ENCODE assay signal across 8 cellular contexts in genomic region chr7:151081170-151082101, GRCh38. TPM values are rescaled to one million over a fixed set of nuclear protein-coding genes. Genes with fewer than 3 reads are reported as not detected.
DNase-seq lines count a peak whose midpoint lies in the region; ATAC-seq and TF ChIP-seq lines count a peak whose summit lies in the region.

No MANE protein-coding gene starts in this region.

- TF ChIP-seq CTCF in colonic mucosa (IDR thresholded peaks at IDR 0.05) (no peak), mesothelial cell of epicardium (IDR thresholded peaks at IDR 0.05; ENCODE audit: unreplicated experiment) (no peak)

- H3K9ac ChIP-seq in ES-I3 (ENCODE audit: low read depth, low read length), result peak overlapping the region; percentile 96
- H3K9ac ChIP-seq in colonic mucosa (ENCODE audit: low read depth in 2 of 2, low read length in 2 of 2), result peak overlapping the region; percentile 82 to 85

- ATAC-seq in HG03378 (IDR thresholded peaks at IDR 0.05; ENCODE audit: unreplicated experiment) (no peak), HG02798 (IDR thresholded peaks at IDR 0.05; ENCODE audit: poor library complexity, unreplicated experiment) (no peak)

- H3K4me3 Mint-ChIP-seq in mesothelial cell of epicardium, result peak overlapping the region; percentile 72

- H3K36me3 Mint-ChIP-seq in mesothelial cell of epicardium, result no peaks in the 10 kb centered on the region

- H3K36me3 ChIP-seq in ES-I3 (ENCODE audit: insufficient read depth, low read length), result no peaks in the 10 kb centered on the region
- H3K36me3 ChIP-seq in colonic mucosa, result no peaks in the 10 kb centered on the region

- peaks cover 22% of the 10 kb centered on the region for H3K4me1 ChIP-seq in ES-I3 (ENCODE audit: insufficient read depth, low read length)
- peaks cover 22% of the 10 kb centered on the region for H3K4me1 ChIP-seq in colonic mucosa

- H3K27ac Mint-ChIP-seq in mesothelial cell of epicardium, result peak overlapping the region; percentile 61

- no peaks in the 10 kb centered on the region for H3K27me3 ChIP-seq in colonic mucosa

- no peaks in the 10 kb centered on the region for H3K27me3 Mint-ChIP-seq in mesothelial cell of epicardium (ENCODE audit: low read depth)

- H3K9me3 Mint-ChIP-seq in mesothelial cell of epicardium, result no peaks in the 10 kb centered on the region

- H3K9me3 ChIP-seq in ES-I3 (ENCODE audit: control insufficient read depth, insufficient read depth, low read length) (no peaks in the 10 kb centered on the region), colonic mucosa (no peaks in the 10 kb centered on the region)

- peak overlapping the region; percentile 94 for H3K27ac ChIP-seq in colonic mucosa

- DNase-seq in NCI-H1092 (lab: John Stamatoyannopoulos, UW) (peak; percentile 23), colonic mucosa (peak; percentile 61), mesothelial cell of epicardium (ENCODE audit: low spot score in 2 of 2, unreplicated experiment in 2 of 2) (no peak), H4 (ENCODE audit: low spot score) (no peak), hippocampal formation (lab: John Stamatoyannopoulos, UW) (no peak)

- H3K4me1 Mint-ChIP-seq in mesothelial cell of epicardium, result peaks cover 46% of the 10 kb centered on the region

- intact Hi-C loops in colonic mucosa (cut with DNase I), result no loop called here

- peak overlapping the region; percentile 83 for H3K4me3 ChIP-seq in colonic mucosa

RNA-seq across cellular contexts. Expression of gene FASTK, which starts 0.8 kb away (rescaled TPM):
- 100 to 1,000 TPM in 1 of 2 donors, 10 to 100 TPM in 1; 67.0 to 149 TPM for total RNA-seq in colonic mucosa
- total RNA-seq in mesothelial cell of epicardium, result 86.8 to 97.6 TPM (median 92.5 TPM) in 3 replicates
- total RNA-seq in H4 (2014; rRNA removed; shearing (Covaris generic)), result 70.0 and 100 TPM in 2 replicates

RNA-seq across cellular contexts. Expression of gene TMUB1, which starts 1.9 kb away (rescaled TPM):
- total RNA-seq in colonic mucosa (100 to 1,000 TPM in 1 of 2 donors, 10 to 100 TPM in 1; 73.4 to 103 TPM), mesothelial cell of epicardium (34.7 to 38.4 TPM (median 36.5 TPM) in 3 replicates)
- 37.1 and 37.3 TPM in 2 replicates for total RNA-seq in H4 (2014; rRNA removed; shearing (Covaris generic))

RNA-seq across cellular contexts. Expression of gene AGAP3, which starts 4.8 kb away (rescaled TPM):
- 10 to 100 TPM; 50.8 to 79.2 TPM for total RNA-seq in colonic mucosa
- 134 to 146 TPM (median 141 TPM) in 3 replicates for total RNA-seq in mesothelial cell of epicardium
- total RNA-seq in H4 (2014; rRNA removed; shearing (Covaris generic)), result 26.1 and 36.6 TPM in 2 replicates

RNA-seq across cellular contexts. Expression of gene SLC4A2, which starts 22.0 kb away (rescaled TPM):
- total RNA-seq in colonic mucosa (100 to 1,000 TPM in 1 of 2 donors, 10 to 100 TPM in 1; 76.7 to 169 TPM), mesothelial cell of epicardium (236 to 249 TPM (median 243 TPM) in 3 replicates)
- 61.6 and 82.9 TPM in 2 replicates for total RNA-seq in H4 (2014; rRNA removed; shearing (Covaris generic))

RNA-seq across cellular contexts. Expression of gene CDK5, which starts 23.7 kb away (rescaled TPM):
- 10 to 100 TPM; 11.3 to 15.9 TPM for total RNA-seq in colonic mucosa
- 17.0 to 17.5 TPM (median 17.4 TPM) in 3 replicates for total RNA-seq in mesothelial cell of epicardium
- total RNA-seq in H4 (2014; rRNA removed; shearing (Covaris generic)), result 43.8 and 46.0 TPM in 2 replicates

Comparison
In these comparisons a context has a peak if more than half of its experiments do, and no peak if none do; other contexts are left out.
1. DNase-seq: peak in NCI-H1092 (single experiment) and colonic mucosa (single experiment); none in mesothelial cell of epicardium (0 of 2), H4 (single experiment) and hippocampal formation (0 of 2).